In genomic region chr4:100391913-100392312, GRCh38 we compare ENCODE assay signal across 17 cellular contexts.
DNase-seq lines count a peak whose midpoint lies in the region; ATAC-seq and TF ChIP-seq lines count a peak whose summit lies in the region.
"Had no signal": no experiment of that assay in that cellular context is flagged by ENCODE, and none has a peak within 500 bp of the region (broad histone marks: within the 10 kb centered on the region; RNA-seq: fewer than 3 reads in every experiment).

No MANE protein-coding gene starts in this region.

- BruUV-seq in MCF 10A (replicated peaks; lab: Mats Ljungman, UMichigan) = no TSS peak

- no peak overlapping the region for H3K4me3 Mint-ChIP-seq in MCF 10A (ENCODE audit: unreplicated experiment)
- H3K4me3 Mint-ChIP-seq: activated B cell treated with CpG ODN at 0.5 μM for 24 hours had no signal

- H3K9me3 Mint-ChIP-seq in MCF 10A (ENCODE audit: unreplicated experiment) = no peaks in the 10 kb centered on the region
- H3K9me3 Mint-ChIP-seq: activated B cell treated with CpG ODN at 0.5 μM for 24 hours had no signal

- peaks cover 3% of the 10 kb centered on the region for H3K36me3 Mint-ChIP-seq in MCF 10A (ENCODE audit: insufficient read depth, unreplicated experiment)

- no peaks in the 10 kb centered on the region for H3K4me1 ChIP-seq in breast epithelium
- H3K4me1 ChIP-seq: A549 had no signal

- no peak overlapping the region for H3K27ac ChIP-seq in breast epithelium
- H3K27ac ChIP-seq: A549 had no signal

- no peak for TF ChIP-seq CTCF in MCF 10A (IDR thresholded peaks at IDR 0.05; ENCODE audit: unreplicated experiment)
- TF ChIP-seq CTCF in breast epithelium (IDR thresholded peaks at IDR 0.05) = no peak
- TF ChIP-seq CTCF in NB4 (IDR thresholded peaks at IDR 0.05; ENCODE audit: low read depth, low read length) = no peak
- no peak for TF ChIP-seq CTCF in choroid plexus epithelial cell (conservative IDR thresholded peaks at IDR 0.05; ENCODE audit: low read depth, low read length)

- TF ChIP-seq POLR2A in breast epithelium (IDR thresholded peaks at IDR 0.05) (no peak), NB4 (IDR thresholded peaks at IDR 0.05; ENCODE audit: extremely low read depth, insufficient read length) (no peak)

- H3K4me1 Mint-ChIP-seq in MCF 10A (ENCODE audit: insufficient read depth, unreplicated experiment) = no peaks in the 10 kb centered on the region
- H3K4me1 Mint-ChIP-seq: activated B cell treated with CpG ODN at 0.5 μM for 24 hours had no signal

- H3K4me3 ChIP-seq in breast epithelium = no peak overlapping the region
- H3K4me3 ChIP-seq in NB4 (ENCODE audit: low read depth, low read length) = no peak overlapping the region
- no peak overlapping the region for H3K4me3 ChIP-seq in choroid plexus epithelial cell (ENCODE audit: low read depth, low read length)
- H3K4me3 ChIP-seq: A549 had no signal

- CTCF ChIA-PET in MCF 10A (lab: Yijun Ruan, JAX) = no interaction called here

- H3K9me3 ChIP-seq in breast epithelium = no peaks in the 10 kb centered on the region
- H3K9me3 ChIP-seq: A549, SK-N-SH had no signal

- intact Hi-C loops in MCF 10A (cut with micrococcal nuclease) = no loop called here
- intact Hi-C loops in breast epithelium (cut with DNase I; ENCODE audit: low total_unique reads) = no loop called here

- H3K27ac Mint-ChIP-seq in MCF 10A (ENCODE audit: low read depth, unreplicated experiment) = no peak overlapping the region
- H3K27ac Mint-ChIP-seq: activated B cell treated with CpG ODN at 0.5 μM for 24 hours had no signal

- no peaks in the 10 kb centered on the region for H3K36me3 ChIP-seq in breast epithelium

- no peaks in the 10 kb centered on the region for H3K27me3 ChIP-seq in breast epithelium

- DNase-seq in MCF 10A (ENCODE audit: unreplicated experiment) (peak; percentile 50), breast epithelium (ENCODE audit: low spot score in 2 of 2) (no peak), NB4 (ENCODE audit: low read depth) (peak; percentile 2), choroid plexus epithelial cell (ENCODE audit: low read depth) (peak; percentile 87), stromal cell of bone marrow (ENCODE audit: low read depth) (peak; percentile 38), SKM-1 (lab: John Stamatoyannopoulos, UW; ENCODE audit: unreplicated experiment) (no peak), NCI-H1092 treated with DMSO at 0.1 percent for 48 hours (lab: John Stamatoyannopoulos, UW) (no peak)
- DNase-seq: activated B cell treated with CpG ODN at 0.5 μM for 24 hours; anterior cingulate cortex; Calu3; effector CD8-positive, alpha-beta T cell; hypothalamus; NCI-H1436; nucleus accumbens; SK-N-SH had no signal

- no peak for ATAC-seq in HG03095 (IDR thresholded peaks at IDR 0.05; ENCODE audit: unreplicated experiment)
- ATAC-seq: A549 had no signal

- POLR2A ChIA-PET in MCF 10A (lab: Yijun Ruan, JAX) = interaction anchor here (0.7 to 1.2 kb wide), 2 partner anchors 17 to 1864 kb away, joined by 3 to 4 read pairs; no protein-coding TSS in a partner anchor

- H3K27me3 Mint-ChIP-seq in MCF 10A (ENCODE audit: insufficient read depth, unreplicated experiment) = no peaks in the 10 kb centered on the region

Comparison
In these comparisons a context has a peak if more than half of its experiments do, and no peak if none do; other contexts are left out.
1. DNase-seq: peak in MCF 10A (single experiment), NB4 (single experiment), choroid plexus epithelial cell (single experiment) and stromal cell of bone marrow (single experiment); none in breast epithelium (0 of 2), SKM-1 (single experiment) and NCI-H1092 treated with DMSO at 0.1 percent for 48 hours (single experiment).